Comparison of ENCODE assay signal across 9 cellular contexts in the genomic region with DNA sequence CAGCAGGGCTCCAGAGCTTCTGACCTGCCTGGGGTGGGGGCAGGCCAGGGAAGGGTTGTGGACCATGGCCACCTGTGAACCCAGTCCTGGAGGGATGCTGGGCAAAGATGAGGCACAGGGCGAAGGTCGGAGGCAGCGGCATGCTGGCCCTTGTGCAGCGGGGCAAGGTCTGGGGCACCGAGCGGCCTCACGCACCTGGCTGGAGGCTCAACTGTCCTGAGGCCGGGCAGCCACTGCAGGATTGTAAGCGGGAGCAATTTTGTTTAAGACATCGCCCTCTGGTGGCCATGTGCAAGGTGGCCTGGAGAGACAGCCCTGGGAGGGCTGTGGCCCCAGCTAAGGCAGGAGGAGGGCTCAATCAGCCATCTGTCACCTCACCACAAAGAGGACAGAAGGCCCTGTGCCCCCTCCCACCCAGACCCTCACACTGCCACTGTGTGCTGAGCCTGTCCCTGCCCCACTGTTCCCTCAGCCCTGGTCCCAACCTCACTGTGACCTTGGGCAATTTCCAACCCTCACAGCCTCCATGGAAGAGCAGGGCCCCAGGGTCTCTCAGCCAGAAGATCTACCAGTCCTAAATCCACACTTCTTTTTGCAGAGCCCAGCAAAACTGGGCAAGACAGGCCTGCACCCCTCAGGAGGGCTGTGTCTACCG.
A peak's percentile ranks its signal among the peaks of the same experiment; 100 is the strongest.
DNase-seq lines count a peak whose midpoint lies in the region; ATAC-seq lines count a peak whose summit lies in the region.
"Had no signal": no experiment of that assay in that cellular context is flagged by ENCODE, and none has a peak within 500 bp of the region (broad histone marks: within the 10 kb centered on the region; RNA-seq: fewer than 3 reads in every experiment).

No MANE protein-coding gene starts in this region.

- peak; percentile 71 for DNase-seq in EH (ENCODE audit: low read depth)
- peak; percentile 12 for DNase-seq in NCI-H2227 treated with DMSO at 0.1 percent for 48 hours (lab: John Stamatoyannopoulos, UW)
- DNase-seq in activated CD4-positive, CD25-positive, alpha-beta regulatory T cell treated with anti-CD3 and anti-CD28 coated beads, Interleukin-2, amount 50 U/mL, for 16 hours (ENCODE audit: low read depth, low spot score): peak; percentile 31
- peak in 46 of 61 donors; percentile 5 to 66 (median 32) for DNase-seq in caudate nucleus (lab: John Stamatoyannopoulos, UW)
- DNase-seq in kidney glomerular epithelial cell (lab: John Stamatoyannopoulos, UW): peak; percentile 39
- peak; percentile 38 for DNase-seq in stimulated activated CD4-positive, alpha-beta T cell treated with anti-CD3 and anti-CD28 coated beads, Interleukin-2, amount 100 ng/mL, for 4 hours (ENCODE audit: low read depth)

- ATAC-seq in HG02884 (IDR thresholded peaks at IDR 0.05; ENCODE audit: unreplicated experiment) (peak; percentile 59), GM18858 (IDR thresholded peaks at IDR 0.05; ENCODE audit: unreplicated experiment) (no peak)

- H3K27ac ChIP-seq in caudate nucleus (ENCODE audit: low read depth, low read length): no peak overlapping the region
- H3K27ac ChIP-seq: epithelial cell of prostate had no signal

Comparison
In these comparisons a context has a peak if more than half of its experiments do, and no peak if none do; other contexts are left out.
1. DNase-seq: peak in every context shown above with its lines; median percentile 71 in EH; 39 in kidney glomerular epithelial cell; 38 in stimulated activated CD4-positive, alpha-beta T cell treated with anti-CD3 and anti-CD28 coated beads, Interleukin-2, amount 100 ng/mL, for 4 hours; 32 in caudate nucleus; 31 in activated CD4-positive, CD25-positive, alpha-beta regulatory T cell treated with anti-CD3 and anti-CD28 coated beads, Interleukin-2, amount 50 U/mL, for 16 hours; 12 in NCI-H2227 treated with DMSO at 0.1 percent for 48 hours.